In genomic region chr22:20964090-20964798, GRCh38 we compare ENCODE assay signal across 1 cellular context.
A peak's percentile ranks its signal among the peaks of the same experiment; 100 is the strongest.
TF ChIP-seq lines count a peak whose summit lies in the region.

No MANE protein-coding gene starts in this region.

TF ChIP-seq in GM12878, 131 proteins besides CTCF, POLR2A, EP300 and RAD21:
- TF ChIP-seq EZH2 (IDR thresholded peaks at IDR 0.05; ENCODE audit: borderline replicate concordance, control insufficient read depth, low read depth, low read length) (0 out of 2 replicates have a peak, but pooled peaks have one; percentile 77), MXI1 (IDR thresholded peaks at IDR 0.05; ENCODE audit: low read depth, low read length) (no peak)
